In genomic region chr3:87997298-87997697, GRCh38 we compare ENCODE assay signal across 8 cellular contexts.
DNase-seq lines count a peak whose midpoint lies in the region; ATAC-seq and TF ChIP-seq lines count a peak whose summit lies in the region.

No MANE protein-coding gene starts in this region.

- TF ChIP-seq POLR2A in GM18505 (IDR thresholded peaks at IDR 0.05; ENCODE audit: borderline replicate concordance, extremely low read depth, insufficient read depth, insufficient read length): no peak

- no peak overlapping the region for H3K4me3 ChIP-seq in astrocyte of the spinal cord (ENCODE audit: low read depth, low read length)

- no peaks in the 10 kb centered on the region for H3K27me3 Mint-ChIP-seq in mesothelial cell of epicardium (ENCODE audit: low read depth)

- ATAC-seq in GM18505 (IDR thresholded peaks at IDR 0.05; ENCODE audit: unreplicated experiment) (peak; percentile 90), HG02610 (IDR thresholded peaks at IDR 0.05; ENCODE audit: unreplicated experiment) (peak; percentile 90)

- no peak overlapping the region for H3K27ac Mint-ChIP-seq in mesothelial cell of epicardium

- in situ Hi-C loops in astrocyte of the spinal cord (cut with HindIII; ENCODE audit: low sequenced_read_pairs): no loop called here

- no peaks in the 10 kb centered on the region for H3K9me3 Mint-ChIP-seq in mesothelial cell of epicardium

- peaks cover 2% of the 10 kb centered on the region for H3K4me1 Mint-ChIP-seq in mesothelial cell of epicardium

- peak; percentile 88 for DNase-seq in NOMO-1 treated with DMSO at 0.1 percent for 48 hours (lab: John Stamatoyannopoulos, UW; ENCODE audit: unreplicated experiment)
- DNase-seq in astrocyte of the spinal cord (ENCODE audit: low read depth, low spot score): peak; percentile 49
- peak; percentile 15 to 48 for DNase-seq in stimulated activated CD8-positive, alpha-beta memory T cell treated with anti-CD3 and anti-CD28 coated beads, Interleukin-15, amount 100 ng/mL, for 48 hours (ENCODE audit: low read depth in 2 of 2)
- DNase-seq in OCI-M1 (lab: John Stamatoyannopoulos, UW): no peak
- DNase-seq in mesothelial cell of epicardium (ENCODE audit: low spot score in 2 of 2, unreplicated experiment in 2 of 2): no peak
- DNase-seq in SW 1271 (lab: John Stamatoyannopoulos, UW): no peak

- no peak overlapping the region for H3K4me3 Mint-ChIP-seq in mesothelial cell of epicardium

- TF ChIP-seq CTCF in astrocyte of the spinal cord (IDR thresholded peaks at IDR 0.05; ENCODE audit: low read depth, low read length) (no peak), mesothelial cell of epicardium (IDR thresholded peaks at IDR 0.05; ENCODE audit: unreplicated experiment) (no peak)

- no peaks in the 10 kb centered on the region for H3K36me3 Mint-ChIP-seq in mesothelial cell of epicardium

Comparison
In these comparisons a context has a peak if more than half of its experiments do, and no peak if none do; other contexts are left out.
1. DNase-seq: peak in NOMO-1 treated with DMSO at 0.1 percent for 48 hours (single experiment), astrocyte of the spinal cord (single experiment) and stimulated activated CD8-positive, alpha-beta memory T cell treated with anti-CD3 and anti-CD28 coated beads, Interleukin-15, amount 100 ng/mL, for 48 hours (2 of 2); none in OCI-M1 (single experiment), mesothelial cell of epicardium (0 of 2) and SW 1271 (0 of 2).